Comparison of ENCODE assay signal across 16 cellular contexts in genomic region chr2:146697307-146697706, GRCh38.
DNase-seq lines count a peak whose midpoint lies in the region; TF ChIP-seq lines count a peak whose summit lies in the region.
"Had no signal": no experiment of that assay in that cellular context is flagged by ENCODE, and none has a peak within 500 bp of the region (broad histone marks: within the 10 kb centered on the region; RNA-seq: fewer than 3 reads in every experiment).

No MANE protein-coding gene starts in this region.

- H2AFZ ChIP-seq in OCI-LY1 (ENCODE audit: low read length), result peak overlapping the region; percentile 8; the same call in 1 of the 2 replicates
- H2AFZ ChIP-seq: GM23338 had no signal

- H3F3A ChIP-seq in OCI-LY1 (ENCODE audit: insufficient read depth, low read length), result no peaks in the 10 kb centered on the region; the same call in 1 of the 2 replicates

- H3K36me3 Mint-ChIP-seq in endodermal cell (ENCODE audit: low read depth), result no peaks in the 10 kb centered on the region
- H3K36me3 Mint-ChIP-seq: CD4-positive, alpha-beta memory T cell had no signal

- no peak for TF ChIP-seq CTCF in HEK293 (tag by site-specific recombination; IDR thresholded peaks at IDR 0.05)
- no peak for TF ChIP-seq CTCF in OCI-LY1 (IDR thresholded peaks at IDR 0.05; ENCODE audit: low read length)
- TF ChIP-seq CTCF in endodermal cell (conservative IDR thresholded peaks at IDR 0.05), result no peak
- TF ChIP-seq CTCF in ovary (IDR thresholded peaks at IDR 0.05), result no peak
- no peak for TF ChIP-seq CTCF in tibial artery (IDR thresholded peaks at IDR 0.05)

- H4K20me1 ChIP-seq in OCI-LY1 (ENCODE audit: insufficient read depth, low read length), result no peaks in the 10 kb centered on the region

- no peak overlapping the region for H3K4me3 Mint-ChIP-seq in endodermal cell
- H3K4me3 Mint-ChIP-seq: B cell; CD4-positive, alpha-beta memory T cell; GM23338; H9; HFFc6 had no signal

- peak; percentile 4 for DNase-seq in NCI-H748 (lab: John Stamatoyannopoulos, UW; ENCODE audit: unreplicated experiment)
- DNase-seq in NCI-H748 treated with DMSO at 0.1 percent for 48 hours (lab: John Stamatoyannopoulos, UW), result no peak
- DNase-seq in endodermal cell, result no peak
- no peak for DNase-seq in NCI-H2107 (lab: John Stamatoyannopoulos, UW)
- no peak for DNase-seq in ovary
- no peak for DNase-seq in tibial artery
- DNase-seq: CD4-positive, alpha-beta memory T cell; DMS79; H9; HFFc6 had no signal

- H3K4me3 ChIP-seq in HEK293 (ENCODE audit: low read depth, low read length) (no peak overlapping the region), OCI-LY1 (ENCODE audit: low read depth, low read length, poor library complexity, severe bottlenecking) (no peak overlapping the region), endodermal cell (ENCODE audit: low read length) (peak overlapping the region; percentile 28), ovary (no peak overlapping the region), tibial artery (no peak overlapping the region)
- H3K4me3 ChIP-seq: GM12878, GM23338 had no signal

- H3K9me3 ChIP-seq in HEK293 (ENCODE audit: control insufficient read depth, insufficient read depth, low read depth, low read length) (no peaks in the 10 kb centered on the region), OCI-LY1 (ENCODE audit: low read length) (no peaks in the 10 kb centered on the region), endodermal cell (ENCODE audit: control insufficient read depth, low read length) (peaks cover 13% of the 10 kb centered on the region), ovary (no peaks in the 10 kb centered on the region), tibial artery (peaks cover 0 to 6% (median 3%) of the 10 kb centered on the region in 3 donors)

- no peaks in the 10 kb centered on the region for H3K9me2 ChIP-seq in OCI-LY1 (ENCODE audit: low read depth, low read length)

- no peak for TF ChIP-seq POLR2A in ovary (IDR thresholded peaks at IDR 0.05)

- H3K36me3 ChIP-seq in HEK293 (ENCODE audit: control insufficient read depth in 2 of 2, insufficient read depth in 1 of 2, low read length in 2 of 2) (no peaks in the 10 kb centered on the region), OCI-LY1 (ENCODE audit: insufficient read depth, low read length) (no peaks in the 10 kb centered on the region), endodermal cell (ENCODE audit: control insufficient read depth, insufficient read depth, low read length) (no peaks in the 10 kb centered on the region), ovary (no peaks in the 10 kb centered on the region), tibial artery (no peaks in the 10 kb centered on the region)

- POLR2A ChIA-PET in HEK293 (lab: Yijun Ruan, JAX), result no interaction called here

- no peaks in the 10 kb centered on the region for H3K79me2 ChIP-seq in OCI-LY1 (ENCODE audit: insufficient read depth, low read length)

- H3K9ac ChIP-seq in OCI-LY1 (ENCODE audit: low read length) (no peak overlapping the region), endodermal cell (ENCODE audit: extremely low read depth, low read length, poor library complexity, severe bottlenecking) (no peak overlapping the region)

- WGBS in endodermal cell (ENCODE audit: insufficient coverage in 1 of 2, insufficient read length in 1 of 2), 2 experiments, result 100% methylated on average over 1 of the region's 1 CpG; no CpG with 5 or more reads in 1 of the 2 experiments
- WGBS in ovary, 3 donors, result 91 to 96% (median 92%) methylated on average over 1 of the region's 1 CpG

- no peak overlapping the region for H3K4me2 ChIP-seq in OCI-LY1 (ENCODE audit: low read length)
- H3K4me2 ChIP-seq: GM23338 had no signal

- H3K27me3 ChIP-seq in OCI-LY1 (ENCODE audit: insufficient read depth, low read length) (no peaks in the 10 kb centered on the region), endodermal cell (ENCODE audit: control insufficient read depth, insufficient read depth, low read length, poor library complexity, severe bottlenecking) (no peaks in the 10 kb centered on the region), ovary (no peaks in the 10 kb centered on the region), tibial artery (no peaks in the 10 kb centered on the region)

- H3K27me3 Mint-ChIP-seq in endodermal cell (ENCODE audit: insufficient read depth), result no peaks in the 10 kb centered on the region
- H3K27me3 Mint-ChIP-seq: B cell; CD4-positive, alpha-beta memory T cell had no signal

- no peaks in the 10 kb centered on the region for H3K4me1 Mint-ChIP-seq in endodermal cell
- H3K4me1 Mint-ChIP-seq: B cell; CD4-positive, alpha-beta memory T cell had no signal

- H3K4me1 ChIP-seq in HEK293 (ENCODE audit: control insufficient read depth, insufficient read depth, low read length), result no peaks in the 10 kb centered on the region
- no peaks in the 10 kb centered on the region for H3K4me1 ChIP-seq in OCI-LY1 (ENCODE audit: insufficient read depth, low read length, severe bottlenecking)
- H3K4me1 ChIP-seq in endodermal cell (ENCODE audit: control insufficient read depth, insufficient read depth, low read length), result no peaks in the 10 kb centered on the region
- no peaks in the 10 kb centered on the region for H3K4me1 ChIP-seq in ovary (ENCODE audit: insufficient read depth)
- no peaks in the 10 kb centered on the region for H3K4me1 ChIP-seq in tibial artery

- CTCF ChIA-PET in HEK293 (lab: Yijun Ruan, JAX), result no interaction called here

- no peak for TF ChIP-seq EP300 in ovary (IDR thresholded peaks at IDR 0.05)

- H3K27ac Mint-ChIP-seq in endodermal cell, result no peak overlapping the region
- H3K27ac Mint-ChIP-seq: B cell; CD4-positive, alpha-beta memory T cell; GM23338; H9; HFFc6 had no signal

- intact Hi-C loops in ovary (cut with DNase I) (no loop called here), tibial artery (cut with DNase I; ENCODE audit: low total_unique reads) (no loop called here)

- peaks cover 20% of the 10 kb centered on the region for H3K9me3 Mint-ChIP-seq in endodermal cell

- H3K27ac ChIP-seq in HEK293 (ENCODE audit: extremely low read depth, low read depth, low read length) (no peak overlapping the region), OCI-LY1 (ENCODE audit: low read depth, low read length, poor library complexity, severe bottlenecking) (no peak overlapping the region), endodermal cell (ENCODE audit: low read depth, low read length) (no peak overlapping the region), ovary (no peak overlapping the region), tibial artery (no peak overlapping the region)
- H3K27ac ChIP-seq: C4-2B had no signal

TF ChIP-seq in HEK293, 187 proteins besides CTCF, POLR2A, EP300 and RAD21:
- TF ChIP-seq SETDB1 (IDR thresholded peaks at IDR 0.05; ENCODE audit: insufficient read length, low read length), result peak; percentile 87
- no peak for TF ChIP-seq ZNF596 (tag by site-specific recombination; IDR thresholded peaks at IDR 0.05)
